Comparison of ENCODE assay signal across 15 cellular contexts in genomic region chr5:65817936-65818335, GRCh38.
A peak's percentile ranks its signal among the peaks of the same experiment; 100 is the strongest.
DNase-seq lines count a peak whose midpoint lies in the region; ATAC-seq and TF ChIP-seq lines count a peak whose summit lies in the region.
"Had no signal": no experiment of that assay in that cellular context is flagged by ENCODE, and none has a peak within 500 bp of the region (broad histone marks: within the 10 kb centered on the region; RNA-seq: fewer than 3 reads in every experiment).

No MANE protein-coding gene starts in this region.

- H3K9me3 Mint-ChIP-seq in WTC11 (no peaks in the 10 kb centered on the region), endodermal cell (no peaks in the 10 kb centered on the region), osteocyte (ENCODE audit: unreplicated experiment) (no peaks in the 10 kb centered on the region)
- H3K9me3 Mint-ChIP-seq in activated CD4-positive, alpha-beta memory T cell treated with anti-CD3 and anti-CD28 coated beads for 36 hours: no peaks in the 10 kb centered on the region
- H3K9me3 Mint-ChIP-seq: HFFc6 had no signal

- CTCF ChIA-PET in WTC11 (lab: Charles Lee): no interaction called here
- CTCF ChIA-PET in activated CD4-positive, alpha-beta memory T cell treated with anti-CD3 and anti-CD28 coated beads for 36 hours (lab: Charles Lee): no interaction called here

- DNase-seq in WTC11 (ENCODE audit: low spot score): no peak
- DNase-seq in endodermal cell: no peak
- peak; percentile 48 for DNase-seq in medulla oblongata (ENCODE audit: extremely low spot score)
- no peak for DNase-seq in substantia nigra (lab: John Stamatoyannopoulos, UW)
- no peak for DNase-seq in activated CD4-positive, alpha-beta memory T cell treated with anti-CD3 and anti-CD28 coated beads for 36 hours
- DNase-seq in osteocyte (ENCODE audit: extremely low spot score, unreplicated experiment): no peak
- no peak for DNase-seq in SHP77 (lab: John Stamatoyannopoulos, UW)
- DNase-seq: AML-193, HFFc6, NCI-H146, NCI-H524 treated with DMSO at 0.1 percent for 48 hours had no signal

- H3K36me3 ChIP-seq in endodermal cell (ENCODE audit: control insufficient read depth, insufficient read depth, low read length): peaks cover 35% of the 10 kb centered on the region

- H3K4me3 Mint-ChIP-seq in WTC11 (no peak overlapping the region), endodermal cell (no peak overlapping the region), osteocyte (ENCODE audit: unreplicated experiment) (no peak overlapping the region)
- H3K4me3 Mint-ChIP-seq in activated CD4-positive, alpha-beta memory T cell treated with anti-CD3 and anti-CD28 coated beads for 36 hours: no peak overlapping the region
- H3K4me3 Mint-ChIP-seq: HFFc6 had no signal

- peak; percentile 44; the same call in 1 of the 2 replicates for ATAC-seq in WTC11
- ATAC-seq in esophagus mucosa: no peak
- ATAC-seq: Panc1 had no signal

- no peaks in the 10 kb centered on the region for H3K9me3 ChIP-seq in endodermal cell (ENCODE audit: control insufficient read depth, low read length)
- H3K9me3 ChIP-seq: Caco-2 had no signal

- H3K27me3 ChIP-seq in endodermal cell (ENCODE audit: control insufficient read depth, insufficient read depth, low read length, poor library complexity, severe bottlenecking): no peaks in the 10 kb centered on the region

- 60 to 81% methylated on average over 2 to 4 of the region's 4 CpGs for WGBS in endodermal cell (ENCODE audit: insufficient coverage in 1 of 2, insufficient read length in 1 of 2), 2 experiments

- H3K36me3 Mint-ChIP-seq in WTC11 (peaks cover 41% of the 10 kb centered on the region), endodermal cell (ENCODE audit: low read depth) (peaks cover 51% of the 10 kb centered on the region), osteocyte (ENCODE audit: unreplicated experiment) (peaks cover 44% of the 10 kb centered on the region)
- H3K36me3 Mint-ChIP-seq in activated CD4-positive, alpha-beta memory T cell treated with anti-CD3 and anti-CD28 coated beads for 36 hours: peaks cover 11% of the 10 kb centered on the region

- H3K27me3 Mint-ChIP-seq in WTC11 (ENCODE audit: low read depth) (no peaks in the 10 kb centered on the region), endodermal cell (ENCODE audit: insufficient read depth) (no peaks in the 10 kb centered on the region), osteocyte (ENCODE audit: unreplicated experiment) (no peaks in the 10 kb centered on the region)
- H3K27me3 Mint-ChIP-seq in activated CD4-positive, alpha-beta memory T cell treated with anti-CD3 and anti-CD28 coated beads for 36 hours: no peaks in the 10 kb centered on the region

- peak overlapping the region; percentile 69 for H3K27ac ChIP-seq in endodermal cell (ENCODE audit: low read depth, low read length)
- H3K27ac ChIP-seq in substantia nigra (ENCODE audit: low read depth, low read length, poor library complexity, severe bottlenecking): peak overlapping the region; percentile 94
- H3K27ac ChIP-seq: KMS-11 had no signal

- POLR2A ChIA-PET in WTC11 (lab: Charles Lee): no interaction called here
- POLR2A ChIA-PET in activated CD4-positive, alpha-beta memory T cell treated with anti-CD3 and anti-CD28 coated beads for 36 hours (lab: Charles Lee): no interaction called here

- no peak for TF ChIP-seq CTCF in WTC11 (IDR thresholded peaks at IDR 0.05)
- TF ChIP-seq CTCF in endodermal cell (conservative IDR thresholded peaks at IDR 0.05): no peak
- no peak for TF ChIP-seq CTCF in osteocyte (IDR thresholded peaks at IDR 0.05)

- H3K27ac Mint-ChIP-seq in WTC11 (peak overlapping the region; percentile 44), endodermal cell (peak overlapping the region; percentile 12), osteocyte (ENCODE audit: unreplicated experiment) (no peak overlapping the region)
- H3K27ac Mint-ChIP-seq in activated CD4-positive, alpha-beta memory T cell treated with anti-CD3 and anti-CD28 coated beads for 36 hours: no peak overlapping the region
- H3K27ac Mint-ChIP-seq: HFFc6 had no signal

- intact Hi-C loops in activated CD4-positive, alpha-beta memory T cell treated with anti-CD3 and anti-CD28 coated beads for 36 hours (cut with micrococcal nuclease): no loop called here

- no peak overlapping the region for H3K9ac ChIP-seq in endodermal cell (ENCODE audit: extremely low read depth, low read length, poor library complexity, severe bottlenecking)
- H3K9ac ChIP-seq: KMS-11 had no signal

- H3K4me1 ChIP-seq in endodermal cell (ENCODE audit: control insufficient read depth, insufficient read depth, low read length): no peaks in the 10 kb centered on the region

- H3K4me3 ChIP-seq in endodermal cell (ENCODE audit: low read length): no peak overlapping the region

- H3K4me1 Mint-ChIP-seq in WTC11 (peaks cover 15% of the 10 kb centered on the region), endodermal cell (peaks cover 6% of the 10 kb centered on the region), osteocyte (ENCODE audit: unreplicated experiment) (peaks cover 9% of the 10 kb centered on the region)
- H3K4me1 Mint-ChIP-seq in activated CD4-positive, alpha-beta memory T cell treated with anti-CD3 and anti-CD28 coated beads for 36 hours (ENCODE audit: low read depth): peaks cover 9% of the 10 kb centered on the region

TF ChIP-seq in WTC11, 78 proteins besides CTCF, POLR2A, EP300 and RAD21:
- TF ChIP-seq ZNF263 (CRISPR knock-in tag; IDR thresholded peaks at IDR 0.05; ENCODE audit: low read depth) (no peak), ETV6 (CRISPR knock-in tag; IDR thresholded peaks at IDR 0.05) (no peak), PRRX2 (CRISPR knock-in tag; IDR thresholded peaks at IDR 0.05) (no peak), FOXP1 (CRISPR knock-in tag; IDR thresholded peaks at IDR 0.05; ENCODE audit: borderline replicate concordance) (no peak), ESRRA (CRISPR knock-in tag; IDR thresholded peaks at IDR 0.05; ENCODE audit: borderline replicate concordance) (no peak), ZNF138 (CRISPR knock-in tag; conservative IDR thresholded peaks at IDR 0.05) (no peak), ATF1 (CRISPR knock-in tag; IDR thresholded peaks at IDR 0.05) (no peak), E2F4 (CRISPR knock-in tag; IDR thresholded peaks at IDR 0.05; ENCODE audit: borderline replicate concordance, low read depth) (no peak)
- TF ChIP-seq, protein P1, sequence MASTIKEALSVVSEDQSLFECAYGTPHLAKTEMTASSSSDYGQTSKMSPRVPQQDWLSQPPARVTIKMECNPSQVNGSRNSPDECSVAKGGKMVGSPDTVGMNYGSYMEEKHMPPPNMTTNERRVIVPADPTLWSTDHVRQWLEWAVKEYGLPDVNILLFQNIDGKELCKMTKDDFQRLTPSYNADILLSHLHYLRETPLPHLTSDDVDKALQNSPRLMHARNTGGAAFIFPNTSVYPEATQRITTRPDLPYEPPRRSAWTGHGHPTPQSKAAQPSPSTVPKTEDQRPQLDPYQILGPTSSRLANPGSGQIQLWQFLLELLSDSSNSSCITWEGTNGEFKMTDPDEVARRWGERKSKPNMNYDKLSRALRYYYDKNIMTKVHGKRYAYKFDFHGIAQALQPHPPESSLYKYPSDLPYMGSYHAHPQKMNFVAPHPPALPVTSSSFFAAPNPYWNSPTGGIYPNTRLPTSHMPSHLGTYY (CRISPR knock-in tag; IDR thresholded peaks at IDR 0.05): no peak

Comparison
In these comparisons a context has a peak if more than half of its experiments do, and no peak if none do; other contexts are left out.
1. H3K27ac Mint-ChIP-seq: peak in WTC11 (single experiment) and endodermal cell (single experiment); none in activated CD4-positive, alpha-beta memory T cell treated with anti-CD3 and anti-CD28 coated beads for 36 hours (single experiment) and osteocyte (single experiment).